In the genomic region with DNA sequence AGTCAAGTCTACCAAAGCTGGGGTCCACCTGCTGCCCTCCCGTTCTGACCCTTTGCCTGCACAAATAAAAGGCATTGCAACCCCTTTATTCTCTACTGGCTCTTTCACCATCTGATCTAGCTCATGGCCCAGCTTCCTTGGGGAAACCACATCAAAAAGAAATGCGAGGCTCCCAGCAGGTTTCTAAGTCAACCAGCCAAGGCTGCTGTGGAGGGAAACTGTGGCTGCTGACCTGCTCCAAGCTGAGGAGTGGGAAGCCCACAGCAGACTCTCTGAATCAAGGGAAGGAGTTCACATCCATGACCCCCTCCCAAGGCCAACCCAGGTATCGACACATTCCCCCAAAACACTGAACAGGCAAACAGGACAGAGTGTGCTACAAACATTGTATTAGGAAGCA, we compare ENCODE assay signal across 27 cellular contexts. TPM values are rescaled to one million over a fixed set of nuclear protein-coding genes. Genes with fewer than 3 reads are reported as not detected.
"Had no signal": no experiment of that assay in that cellular context is flagged by ENCODE, and none has a peak within 500 bp of the region (broad histone marks: within the 10 kb centered on the region; RNA-seq: fewer than 3 reads in every experiment).

No MANE protein-coding gene starts in this region.

- H3K27ac Mint-ChIP-seq: activated CD4-positive, alpha-beta T cell treated with anti-CD3 and anti-CD28 coated beads for 36 hours; activated T-helper 1 cell treated with anti-CD3 and anti-CD28 coated beads, Interleukin-12 subunit alpha, Interleukin-12 subunit beta, Interleukin-2, Interleukin-4 antibody, amounts not matched to agents 30 ng/mL and 10 ng/mL and 1 ng/mL, durations not matched to agents 14 hours and 24 hours and 36 hours; naive thymus-derived CD4-positive, alpha-beta T cell; neural progenitor cell had no signal

- H3K4me3 Mint-ChIP-seq: activated CD4-positive, alpha-beta T cell treated with anti-CD3 and anti-CD28 coated beads for 36 hours; activated T-helper 1 cell treated with anti-CD3 and anti-CD28 coated beads, Interleukin-12 subunit alpha, Interleukin-12 subunit beta, Interleukin-2, Interleukin-4 antibody, amounts not matched to agents 30 ng/mL and 10 ng/mL and 1 ng/mL, durations not matched to agents 14 hours and 24 hours and 36 hours; naive thymus-derived CD4-positive, alpha-beta T cell; neural progenitor cell had no signal

- H3K4me1 Mint-ChIP-seq: activated CD4-positive, alpha-beta T cell treated with anti-CD3 and anti-CD28 coated beads for 36 hours had no signal

- H3K9me3 Mint-ChIP-seq: neural progenitor cell had no signal

- DNase-seq: activated CD4-positive, alpha-beta T cell treated with anti-CD3 and anti-CD28 coated beads for 36 hours; activated CD4-positive, alpha-beta T cell treated with anti-CD3 and anti-CD28 coated beads, Interleukin-2, amount 50 U/mL, for 4 hours; activated CD4-positive, CD25-positive, alpha-beta regulatory T cell; activated CD8-positive, alpha-beta memory T cell treated with anti-CD3 and anti-CD28 coated beads, Interleukin-2, amount 50 U/mL, for 4 hours; activated gamma-delta T cell treated with Interleukin-2 at 50 U/mL for 16 hours; activated naive CD4-positive, alpha-beta T cell treated with anti-CD3 and anti-CD28 coated beads, Interleukin-2, amount 50 U/mL, for 16 hours; activated T-cell treated with anti-CD3 and anti-CD28 coated beads, Interleukin-2, amount 50 U/mL, for 1 hour; amniotic stem cell; colonic mucosa; effector memory CD4-positive, alpha-beta T cell; erythroblast; gastrocnemius medialis; glutamatergic neuron; kidney; midbrain; naive thymus-derived CD4-positive, alpha-beta T cell; occipital lobe; stimulated activated CD4-positive, alpha-beta T cell treated with anti-CD3 and anti-CD28 coated beads, Interleukin-2, amount 100 ng/mL, for 48 hours; stimulated activated naive CD8-positive, alpha-beta T cell treated with anti-CD3 and anti-CD28 coated beads, Interleukin-15, Interleukin-2, amounts not matched to agents 100 U/mL and 50 U/mL, for 24 hours; uterus had no signal

- H3K36me3 Mint-ChIP-seq: naive thymus-derived CD4-positive, alpha-beta T cell; neural progenitor cell had no signal

- ATAC-seq: activated CD4-positive, alpha-beta T cell treated with anti-CD3 and anti-CD28 coated beads for 36 hours; gastrocnemius medialis; naive thymus-derived CD4-positive, alpha-beta T cell; stimulated activated naive CD8-positive, alpha-beta T cell treated with anti-CD3 and anti-CD28 coated beads, Interleukin-15, Interleukin-2, amounts not matched to agents 100 U/mL and 50 U/mL, for 24 hours had no signal

- H3K4me3 ChIP-seq: colonic mucosa, dorsolateral prefrontal cortex, gastrocnemius medialis, neural progenitor cell, thoracic aorta, uterus had no signal

RNA-seq across cellular contexts. Expression of a gene that starts 25.2 kb away (rescaled TPM):
- total RNA-seq: activated CD4-positive, alpha-beta T cell treated with anti-CD3 and anti-CD28 coated beads for 36 hours; activated CD8-positive, alpha-beta memory T cell treated with anti-CD3 and anti-CD28 coated beads for 36 hours; activated T-helper 1 cell treated with anti-CD3 and anti-CD28 coated beads, Interleukin-12 subunit alpha, Interleukin-12 subunit beta, Interleukin-2, Interleukin-4 antibody, amounts not matched to agents 30 ng/mL and 10 ng/mL and 1 ng/mL, durations not matched to agents 14 hours and 24 hours and 36 hours; bronchial epithelial cell; naive thymus-derived CD4-positive, alpha-beta T cell; T-helper 1 cell treated with Interleukin-12 subunit alpha and Interleukin-12 subunit beta and Interleukin-4 antibody, amounts not matched to agents 30 ng/mL and 1 ng/mL, for 36 hours had no signal
